11 cellular contexts compared by ENCODE assay signal in genomic region chrX:91780008-91780407, GRCh38. TPM values are rescaled to one million over a fixed set of nuclear protein-coding genes. Genes with fewer than 3 reads are reported as not detected.
DNase-seq lines count a peak whose midpoint lies in the region; ATAC-seq and TF ChIP-seq lines count a peak whose summit lies in the region.
"Not testable (repeated sequence)": the region's sequence is repeated elsewhere in the genome, so short reads cannot be mapped to it uniquely, and the experiment has no call there.
"Had no signal": no experiment of that assay in that cellular context is flagged by ENCODE, and none has a peak within 500 bp of the region (broad histone marks: within the 10 kb centered on the region; RNA-seq: fewer than 3 reads in every experiment).

No MANE protein-coding gene starts in this region.

- peaks cover 12% of the 10 kb centered on the region for H3K4me1 Mint-ChIP-seq in GM23338
- H3K4me1 Mint-ChIP-seq in neural progenitor cell: not testable (repeated sequence)

- H3K27me3 Mint-ChIP-seq in GM23338 (ENCODE audit: insufficient read depth, low read depth, poor library complexity); neural progenitor cell (ENCODE audit: insufficient read depth, low read depth): not testable (repeated sequence)

- peak; percentile 10 for ATAC-seq in GM23338
- peak in 1 of 2 donors; percentile 39 for ATAC-seq in right cardiac atrium

- H3K9me3 ChIP-seq in breast epithelium; right cardiac atrium (ENCODE audit: control insufficient read depth, low read length); neural progenitor cell (ENCODE audit: low read depth); suprapubic skin: not testable (repeated sequence)

- H3K36me3 ChIP-seq in GM23338 (ENCODE audit: insufficient read depth); KMS-11 (ENCODE audit: insufficient read depth); breast epithelium; neural progenitor cell; suprapubic skin: not testable (repeated sequence)

- H3F3A ChIP-seq in GM23338 (replicated peaks; ENCODE audit: low read depth): not testable (repeated sequence)
- H3F3A ChIP-seq in neural progenitor cell (ENCODE audit: low read depth): peaks cover 16% of the 10 kb centered on the region

- peak overlapping the region; percentile 63 for H3K4me3 ChIP-seq in GM23338
- H3K4me3 ChIP-seq in KMS-11 (IDR thresholded peaks at IDR 0.05; ENCODE audit: insufficient read depth, low read depth, low read length); right cardiac atrium (ENCODE audit: low read length): not testable (repeated sequence)
- H3K4me3 ChIP-seq in breast epithelium: peak overlapping the region in 2 of 3 donors; percentile 10 to 22
- H3K4me3 ChIP-seq in neural progenitor cell: peak overlapping the region; percentile 60
- H3K4me3 ChIP-seq in suprapubic skin: peak overlapping the region; percentile 26

- not testable (repeated sequence) for H3K9me3 Mint-ChIP-seq in GM23338, neural progenitor cell

- not testable (repeated sequence) for H3K9ac ChIP-seq in KMS-11, neural progenitor cell

- H3K79me2 ChIP-seq in GM23338 (replicated peaks; ENCODE audit: insufficient read depth); KMS-11 (ENCODE audit: insufficient read depth, low read depth); neural progenitor cell (ENCODE audit: low read depth): not testable (repeated sequence)

- not testable (repeated sequence) for H3K27ac ChIP-seq in GM23338 (ENCODE audit: low read depth); KMS-11; breast epithelium; right cardiac atrium (ENCODE audit: low read length); neural progenitor cell; suprapubic skin

- DNase-seq in GM23338 (ENCODE audit: low spot score): peak; percentile 1
- peak; percentile 57 for DNase-seq in NCI-H69 (lab: John Stamatoyannopoulos, UW)
- DNase-seq in breast epithelium (ENCODE audit: low spot score in 2 of 2); suprapubic skin (ENCODE audit: low spot score in 2 of 2): not testable (repeated sequence)
- peak in 2 of 3 donors; percentile 11 to 37 for DNase-seq in right cardiac atrium
- DNase-seq in islet precursor cell: peak; percentile 51
- peak; percentile 21 for DNase-seq in neural progenitor cell (ENCODE audit: low spot score)

- not testable (repeated sequence) for H2AFZ ChIP-seq in GM23338; KMS-11 (ENCODE audit: low read depth)
- peak overlapping the region; percentile 69 for H2AFZ ChIP-seq in neural progenitor cell (replicated peaks)

- intact Hi-C loops in breast epithelium (cut with DNase I; ENCODE audit: low total_unique reads); right cardiac atrium (cut with DNase I): not testable (repeated sequence)

- H3K4me1 ChIP-seq in GM23338 (ENCODE audit: insufficient read depth); KMS-11 (ENCODE audit: low read depth, poor library complexity, severe bottlenecking); breast epithelium; right cardiac atrium (ENCODE audit: control insufficient read depth, insufficient read depth, low read length); suprapubic skin: not testable (repeated sequence)
- H3K4me1 ChIP-seq in neural progenitor cell: peaks cover 12% of the 10 kb centered on the region

- H3K27me3 ChIP-seq in GM23338 (ENCODE audit: insufficient read depth) (peaks cover 36% of the 10 kb centered on the region), breast epithelium (peaks cover 0 to 17% of the 10 kb centered on the region in 2 donors), neural progenitor cell (peaks cover 32% of the 10 kb centered on the region), suprapubic skin (peaks cover 11% of the 10 kb centered on the region)
- H3K27me3 ChIP-seq in KMS-11 (ENCODE audit: insufficient read depth, low read depth); right cardiac atrium (ENCODE audit: control insufficient read depth, insufficient read depth): not testable (repeated sequence)

- not testable (repeated sequence) for TF ChIP-seq CTCF in GM23338 (conservative IDR thresholded peaks at IDR 0.05; ENCODE audit: low read depth in 2 of 2); KMS-11 (conservative IDR thresholded peaks at IDR 0.05; ENCODE audit: low read depth, low read length); breast epithelium (IDR thresholded peaks at IDR 0.05); neural progenitor cell (IDR thresholded peaks at IDR 0.05); suprapubic skin (IDR thresholded peaks at IDR 0.05)

- H3K4me2 ChIP-seq in GM23338 (peak overlapping the region; percentile 88), KMS-11 (peak overlapping the region; percentile 57), neural progenitor cell (peak overlapping the region; percentile 94)

- H3K9me2 ChIP-seq in GM23338 (ENCODE audit: insufficient read depth): not testable (repeated sequence)

- H3K27ac Mint-ChIP-seq in GM23338, neural progenitor cell: not testable (repeated sequence)

- 2% methylated on average over 17 of the region's 17 CpGs for WGBS in right cardiac atrium
- 6% methylated on average over 9 of the region's 17 CpGs for WGBS in suprapubic skin

- not testable (repeated sequence) for TF ChIP-seq EP300 in suprapubic skin (IDR thresholded peaks at IDR 0.05)

- not testable (repeated sequence) for TF ChIP-seq POLR2A in breast epithelium (IDR thresholded peaks at IDR 0.05); suprapubic skin (IDR thresholded peaks at IDR 0.05)

- H3K36me3 Mint-ChIP-seq in GM23338 (ENCODE audit: low read depth); neural progenitor cell: not testable (repeated sequence)

- peak overlapping the region; percentile 84 for H3K4me3 Mint-ChIP-seq in GM23338
- H3K4me3 Mint-ChIP-seq in neural progenitor cell: peak overlapping the region; percentile 94

- H4K20me1 ChIP-seq in GM23338 (replicated peaks; ENCODE audit: insufficient read depth); KMS-11 (ENCODE audit: insufficient read depth); neural progenitor cell (ENCODE audit: low read depth): not testable (repeated sequence)

RNA-seq across cellular contexts. Expression of gene PCDH11X, which starts 0.8 kb away (rescaled TPM):
- 14.8 and 22.6 TPM in 2 replicates for total RNA-seq in GM23338 (2014; rRNA removed; shearing (Covaris generic))
- 10.8 and 16.1 TPM in 2 replicates for polyA plus RNA-seq in GM23338 (2016; fragmentation: Nextera tagmentation; extraction: Ambion mirVana)
- 1 to 10 TPM in 2 of 3 donors, not detected in 1; 1.3 to 4.8 TPM for total RNA-seq in breast epithelium
- under 1 TPM; 0.06 to 0.37 (median 0.16) TPM for total RNA-seq in right cardiac atrium
- not detected for polyA plus RNA-seq in right cardiac atrium
- 21.0 and 27.1 TPM in 2 replicates for total RNA-seq in neural progenitor cell (ENCODE audit: low replicate concordance)
- total RNA-seq in suprapubic skin: 1 to 10 TPM in 3 of 4 donors, under 1 TPM in 1; 0.79 to 2.4 (median 1.6) TPM
- total RNA-seq: Daoy, GM23248, SJSA1 had no signal
- polyA plus RNA-seq: GM23248 had no signal
